In the genomic region with DNA sequence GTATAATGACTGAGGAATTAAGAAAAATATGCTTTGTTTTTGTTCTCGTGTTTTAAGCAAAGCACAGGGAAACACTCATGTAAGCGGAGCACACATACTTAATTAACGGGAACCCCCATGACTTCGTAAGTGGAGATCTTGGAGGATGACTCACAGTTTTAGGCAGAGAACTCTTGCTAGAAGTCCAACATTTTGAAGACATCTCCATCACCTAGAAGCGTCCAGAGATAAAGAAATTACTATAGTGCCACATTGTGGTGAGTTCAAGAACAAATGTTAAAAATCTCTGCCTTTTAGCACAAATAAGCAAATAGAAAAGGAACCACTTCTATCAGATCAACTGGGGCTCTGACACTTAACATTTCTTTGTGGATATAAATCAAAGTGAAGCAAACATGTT, we compare ENCODE assay signal across 9 cellular contexts.
DNase-seq lines count a peak whose midpoint lies in the region; ATAC-seq and TF ChIP-seq lines count a peak whose summit lies in the region.
"Had no signal": no experiment of that assay in that cellular context is flagged by ENCODE, and none has a peak within 500 bp of the region (broad histone marks: within the 10 kb centered on the region; RNA-seq: fewer than 3 reads in every experiment).

No MANE protein-coding gene starts in this region.

- no peak overlapping the region for H3K4me3 ChIP-seq in astrocyte of the spinal cord (ENCODE audit: low read depth, low read length)
- no peak overlapping the region for H3K4me3 ChIP-seq in MG63
- no peak overlapping the region for H3K4me3 ChIP-seq in psoas muscle
- H3K4me3 ChIP-seq: SJCRH30 had no signal

- no peaks in the 10 kb centered on the region for H3K9me3 Mint-ChIP-seq in osteocyte (ENCODE audit: unreplicated experiment)

- intact Hi-C loops in psoas muscle (cut with DNase I), result no loop called here

- no peak overlapping the region for H3K27ac Mint-ChIP-seq in osteocyte (ENCODE audit: unreplicated experiment)

- H3K27me3 Mint-ChIP-seq in osteocyte (ENCODE audit: unreplicated experiment), result no peaks in the 10 kb centered on the region

- no peak overlapping the region for H3K4me3 Mint-ChIP-seq in osteocyte (ENCODE audit: unreplicated experiment)

- no peaks in the 10 kb centered on the region for H3K36me3 Mint-ChIP-seq in osteocyte (ENCODE audit: unreplicated experiment)

- H3K36me3 ChIP-seq in MG63, result no peaks in the 10 kb centered on the region
- no peaks in the 10 kb centered on the region for H3K36me3 ChIP-seq in psoas muscle (ENCODE audit: insufficient read depth in 1 of 2, low read depth in 1 of 2)
- H3K36me3 ChIP-seq: SJCRH30 had no signal

- WGBS in psoas muscle, 3 donors, result 30 to 56% (median 34%) methylated on average over 5 of the region's 5 CpGs

- H3K27me3 ChIP-seq in MG63, result no peaks in the 10 kb centered on the region
- no peaks in the 10 kb centered on the region for H3K27me3 ChIP-seq in psoas muscle (ENCODE audit: insufficient read depth in 3 of 3, low read length in 2 of 3)
- H3K27me3 ChIP-seq: SJCRH30 had no signal

- H3K27ac ChIP-seq in psoas muscle, result no peak overlapping the region
- H3K27ac ChIP-seq: SJCRH30 had no signal

- H3K9me3 ChIP-seq in MG63, result no peaks in the 10 kb centered on the region
- no peaks in the 10 kb centered on the region for H3K9me3 ChIP-seq in psoas muscle
- H3K9me3 ChIP-seq: SJCRH30 had no signal

- in situ Hi-C loops in astrocyte of the spinal cord (cut with HindIII; ENCODE audit: low sequenced_read_pairs), result no loop called here

- ATAC-seq in GM18520 (IDR thresholded peaks at IDR 0.05; ENCODE audit: unreplicated experiment), result peak; percentile 85
- peak; percentile 73 for ATAC-seq in HG03520 (IDR thresholded peaks at IDR 0.05; ENCODE audit: unreplicated experiment)
- no peak for ATAC-seq in psoas muscle
- no peak for ATAC-seq in GM21737 (IDR thresholded peaks at IDR 0.05; ENCODE audit: unreplicated experiment)
- no peak for ATAC-seq in HG03521 (IDR thresholded peaks at IDR 0.05; ENCODE audit: unreplicated experiment)

- peak; percentile 56 for DNase-seq in astrocyte of the spinal cord (ENCODE audit: low read depth, low spot score)
- DNase-seq in osteocyte (ENCODE audit: extremely low spot score, unreplicated experiment), result no peak
- no peak for DNase-seq in MG63
- no peak for DNase-seq in psoas muscle

- no peaks in the 10 kb centered on the region for H3K4me1 Mint-ChIP-seq in osteocyte (ENCODE audit: unreplicated experiment)

- TF ChIP-seq CTCF in astrocyte of the spinal cord (IDR thresholded peaks at IDR 0.05; ENCODE audit: low read depth, low read length) (peak; percentile 21), osteocyte (IDR thresholded peaks at IDR 0.05) (peak; percentile 40), psoas muscle (IDR thresholded peaks at IDR 0.05) (no peak)

- no peaks in the 10 kb centered on the region for H3K4me1 ChIP-seq in psoas muscle
- H3K4me1 ChIP-seq: SJCRH30 had no signal

Comparison
In these comparisons a context has a peak if more than half of its experiments do, and no peak if none do; other contexts are left out.
1. ATAC-seq: peak in GM18520 (single experiment) and HG03520 (single experiment); none in psoas muscle (0 of 4), GM21737 (single experiment) and HG03521 (single experiment).